Comparison of ENCODE assay signal across 10 cellular contexts in the genomic region with DNA sequence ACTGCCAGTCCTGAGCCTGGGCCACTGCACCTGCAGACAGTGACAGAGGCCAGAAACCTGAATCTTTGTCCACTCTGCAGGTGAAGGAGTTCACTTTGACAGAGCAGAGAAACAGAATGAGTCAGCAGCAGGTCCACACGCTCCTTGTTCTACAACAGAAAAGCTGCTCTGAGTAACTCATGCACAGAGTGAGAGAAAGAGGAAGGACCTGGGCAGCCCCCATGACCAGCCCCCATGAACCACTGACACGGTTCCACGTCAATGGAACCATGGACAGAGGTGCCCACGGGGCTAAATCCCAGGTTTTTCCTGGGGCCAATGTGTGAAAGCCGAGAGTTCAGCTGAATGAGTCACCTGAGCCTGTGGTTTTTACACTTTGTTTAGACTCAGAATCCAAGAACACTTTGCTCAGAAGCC. TPM values are rescaled to one million over a fixed set of nuclear protein-coding genes. Genes with fewer than 3 reads are reported as not detected.
A peak's percentile ranks its signal among the peaks of the same experiment; 100 is the strongest.
DNase-seq lines count a peak whose midpoint lies in the region; ATAC-seq, FAIRE-seq and TF ChIP-seq lines count a peak whose summit lies in the region.
"Had no signal": no experiment of that assay in that cellular context is flagged by ENCODE, and none has a peak within 500 bp of the region (broad histone marks: within the 10 kb centered on the region; RNA-seq: fewer than 3 reads in every experiment).

No MANE protein-coding gene starts in this region.

- FAIRE-seq in A549 (lab: Jason Lieb, UNC) = no peak
- FAIRE-seq: TTC549 had no signal

- H3K4me1 Mint-ChIP-seq in activated B cell treated with CpG ODN at 0.5 μM for 24 hours = no peaks in the 10 kb centered on the region
- no peaks in the 10 kb centered on the region for H3K4me1 Mint-ChIP-seq in T-cell

- 13% methylated on average over 4 of the region's 5 CpGs for WGBS in A549 (ENCODE audit: missing lambda C conversion rate)

- no peak for TF ChIP-seq RAD21 in A549 (conservative IDR thresholded peaks at IDR 0.05 in 1 of 2, IDR thresholded peaks at IDR 0.05 in 1 of 2)

- CTCF ChIA-PET in A549 (lab: Yijun Ruan, JAX) = interaction anchor here (0.6 to 1.9 kb wide), 5 partner anchors 9 to 153 kb away, joined by 3 to 6 read pairs (median 5); no protein-coding TSS in a partner anchor
- CTCF ChIA-PET in activated B cell treated with CpG ODN at 0.5 μM for 24 hours (lab: Charles Lee) = no interaction called here
- CTCF ChIA-PET in T-cell (lab: Charles Lee) = no interaction called here

- peak; percentile 68 to 71 for ATAC-seq in A549
- ATAC-seq in GM19324 (IDR thresholded peaks at IDR 0.05; ENCODE audit: low FRiP score, unreplicated experiment) = peak; percentile 45
- ATAC-seq in HG03066 (IDR thresholded peaks at IDR 0.05; ENCODE audit: low read depth, unreplicated experiment) = peak; percentile 81
- peak; percentile 61 for ATAC-seq in activated B cell treated with CpG ODN at 0.5 μM for 24 hours (ENCODE audit: low read depth)
- ATAC-seq in T-cell (replicated peaks in 1 of 4) = no peak

- TF ChIP-seq EP300 in A549 (IDR thresholded peaks at IDR 0.05) = no peak

- no peaks in the 10 kb centered on the region for H3K9me3 ChIP-seq in A549

- peak overlapping the region; percentile 38 for H3K4me2 ChIP-seq in A549

- intact Hi-C loops in activated B cell treated with CpG ODN at 0.5 μM for 24 hours (cut with micrococcal nuclease) = no loop called here

- no peak for TF ChIP-seq POLR2A in A549 (IDR thresholded peaks at IDR 0.05; ENCODE audit: low read length)

- H3K4me1 ChIP-seq in A549 = peaks cover 12% of the 10 kb centered on the region; the same call in 2 of the 3 replicates

- POLR2A ChIA-PET in A549 (lab: Yijun Ruan, JAX) (interaction anchor here (0.8 kb wide), 1 partner anchor 30 kb away, joined by 3 read pairs; no protein-coding TSS in a partner anchor), activated B cell treated with CpG ODN at 0.5 μM for 24 hours (lab: Charles Lee) (no interaction called here), T-cell (lab: Charles Lee) (no interaction called here)

- H3K4me3 Mint-ChIP-seq in activated B cell treated with CpG ODN at 0.5 μM for 24 hours = no peak overlapping the region
- no peak overlapping the region for H3K4me3 Mint-ChIP-seq in T-cell

- H3K27me3 Mint-ChIP-seq in activated B cell treated with CpG ODN at 0.5 μM for 24 hours (peaks cover 12% of the 10 kb centered on the region), T-cell (peaks cover 3 to 11% of the 10 kb centered on the region in 2 donors)

- no peak overlapping the region for H3K27ac Mint-ChIP-seq in activated B cell treated with CpG ODN at 0.5 μM for 24 hours
- H3K27ac Mint-ChIP-seq in T-cell = no peak overlapping the region

- no peaks in the 10 kb centered on the region for H3K9me3 Mint-ChIP-seq in activated B cell treated with CpG ODN at 0.5 μM for 24 hours
- H3K9me3 Mint-ChIP-seq in T-cell = no peaks in the 10 kb centered on the region

- peak overlapping the region in 1 of 2 experiments; percentile 61; a peak in 3 of 6 replicates for H3K27ac ChIP-seq in A549

- H3K36me3 Mint-ChIP-seq in activated B cell treated with CpG ODN at 0.5 μM for 24 hours (ENCODE audit: low read depth) = no peaks in the 10 kb centered on the region
- no peaks in the 10 kb centered on the region for H3K36me3 Mint-ChIP-seq in T-cell

- H3K4me3 ChIP-seq in A549 = no peak overlapping the region

- no peak for TF ChIP-seq CTCF in A549 (IDR thresholded peaks at IDR 0.05)
- no peak for TF ChIP-seq CTCF in activated B cell treated with CpG ODN at 0.5 μM for 24 hours (IDR thresholded peaks at IDR 0.05)

- DNase-seq in A549 (ENCODE audit: low read depth in 1 of 2, low spot score in 1 of 2) (peak; percentile 19 to 25), activated B cell treated with CpG ODN at 0.5 μM for 24 hours (no peak), T-cell (no peak), NCI-H82 treated with DMSO at 0.1 percent for 48 hours (lab: John Stamatoyannopoulos, UW; ENCODE audit: unreplicated experiment) (no peak), hypothalamus (lab: John Stamatoyannopoulos, UW) (no peak)
- no peak for DNase-seq in stimulated activated naive CD4-positive, alpha-beta T cell (lab: John Stamatoyannopoulos, UW)
- DNase-seq: DMS 273 treated with DMSO at 0.1 percent for 48 hours had no signal

TF ChIP-seq in A549, 52 proteins besides CTCF, POLR2A, EP300 and RAD21:
- TF ChIP-seq FOSL2 (IDR thresholded peaks at IDR 0.05) (no peak), FOSL2 (CRISPR knock-in tag; IDR thresholded peaks at IDR 0.05) (0 out of 2 replicates have a peak, but pooled peaks have one; percentile 14)
- TF ChIP-seq, protein P1, sequence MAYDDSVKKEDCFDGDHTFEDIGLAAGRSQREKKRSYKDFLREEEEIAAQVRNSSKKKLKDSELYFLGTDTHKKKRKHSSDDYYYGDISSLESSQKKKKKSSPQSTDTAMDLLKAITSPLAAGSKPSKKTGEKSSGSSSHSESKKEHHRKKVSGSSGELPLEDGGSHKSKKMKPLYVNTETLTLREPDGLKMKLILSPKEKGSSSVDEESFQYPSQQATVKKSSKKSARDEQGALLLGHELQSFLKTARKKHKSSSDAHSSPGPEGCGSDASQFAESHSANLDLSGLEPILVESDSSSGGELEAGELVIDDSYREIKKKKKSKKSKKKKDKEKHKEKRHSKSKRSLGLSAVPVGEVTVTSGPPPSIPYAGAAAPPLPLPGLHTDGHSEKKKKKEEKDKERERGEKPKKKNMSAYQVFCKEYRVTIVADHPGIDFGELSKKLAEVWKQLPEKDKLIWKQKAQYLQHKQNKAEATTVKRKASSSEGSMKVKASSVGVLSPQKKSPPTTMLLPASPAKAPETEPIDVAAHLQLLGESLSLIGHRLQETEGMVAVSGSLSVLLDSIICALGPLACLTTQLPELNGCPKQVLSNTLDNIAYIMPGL (CRISPR knock-in tag; IDR thresholded peaks at IDR 0.05; ENCODE audit: borderline replicate concordance) = no peak

RNA-seq across cellular contexts. Expression of a gene that starts 40.8 kb away (rescaled TPM):
- polyA plus RNA-seq in A549 (2011; rRNA removed) (77.2 and 78.9 TPM in 2 replicates), A549 (2017; fragmentation: RNase III; extraction: RNeasy Plus Mini Kit Qiagen cat#74134 plus additional on column Dnase treatment) (74.9 to 82.4 TPM (median 77.0 TPM) in 3 replicates)
- polyA plus RNA-seq in A549 (2012; cell fraction: cytosol; rRNA removed) = 117 and 122 TPM in 2 replicates
- 161 and 190 TPM in 2 replicates for polyA plus RNA-seq in A549 (2012; cell fraction: nucleus; rRNA removed)
- polyA minus RNA-seq in A549 (2011; rRNA and poly(A)+ RNA removed) = 146 and 154 TPM in 2 replicates
- total RNA-seq in activated B cell treated with CpG ODN at 0.5 μM for 24 hours (0.29 and 0.42 TPM in 2 replicates), T-cell (1 to 10 TPM; 1.1 to 5.8 (median 3.1) TPM)

Comparison
In these comparisons a context has a peak if more than half of its experiments do, and no peak if none do; other contexts are left out.
1. ATAC-seq: peak in A549 (2 of 2), GM19324 (single experiment), HG03066 (single experiment) and activated B cell treated with CpG ODN at 0.5 μM for 24 hours (single experiment); none in T-cell (0 of 4).
2. DNase-seq: peak in A549 (2 of 2); none in activated B cell treated with CpG ODN at 0.5 μM for 24 hours (single experiment), stimulated activated naive CD4-positive, alpha-beta T cell (0 of 6), T-cell (0 of 34), NCI-H82 treated with DMSO at 0.1 percent for 48 hours (single experiment) and hypothalamus (0 of 51).